Comparison of ENCODE assay signal across 8 cellular contexts in the genomic region with DNA sequence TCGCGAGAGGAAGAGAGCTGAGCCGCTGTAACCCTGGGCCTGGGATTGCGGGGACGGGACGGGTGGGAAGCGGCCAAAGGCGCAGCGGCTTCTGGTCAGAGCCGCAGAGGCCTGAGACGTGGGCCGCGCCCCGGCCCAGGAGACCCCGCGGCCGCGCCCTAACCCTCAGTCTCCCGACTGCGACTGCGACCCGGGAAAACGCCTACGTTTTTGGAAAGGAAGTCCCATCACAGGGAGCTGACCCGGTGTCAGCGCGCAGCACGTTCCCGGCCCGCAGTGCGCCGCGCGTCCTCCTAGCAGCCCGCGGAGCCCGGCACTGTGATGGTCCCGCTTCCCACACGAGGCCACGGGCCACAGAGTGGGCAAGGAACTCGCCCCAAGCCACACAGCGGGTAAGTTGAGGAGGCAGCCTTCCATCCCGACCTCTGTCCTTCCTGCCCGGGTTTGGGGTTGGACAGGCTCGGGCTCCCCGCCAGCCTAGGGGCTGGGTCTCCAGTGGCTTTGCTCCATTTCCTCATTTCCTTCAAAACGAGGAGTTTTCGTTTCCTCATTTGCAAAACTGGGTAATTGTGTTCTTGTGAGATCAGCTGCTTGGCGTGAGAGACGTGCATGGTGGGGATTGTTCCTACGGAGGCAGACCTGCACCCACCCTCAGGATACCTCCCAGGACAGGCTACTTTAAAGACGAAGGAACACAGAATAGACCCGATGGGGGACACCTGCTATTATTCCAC. TPM values are rescaled to one million over a fixed set of nuclear protein-coding genes. Genes with fewer than 3 reads are reported as not detected.
A peak's percentile ranks its signal among the peaks of the same experiment; 100 is the strongest.
DNase-seq lines count a peak whose midpoint lies in the region; ATAC-seq and TF ChIP-seq lines count a peak whose summit lies in the region.

No MANE protein-coding gene starts in this region.

- peak overlapping the region; percentile 87 for H3K4me3 Mint-ChIP-seq in HFFc6

- no peak for ATAC-seq in HG02938 (IDR thresholded peaks at IDR 0.05; ENCODE audit: unreplicated experiment)
- no peak for ATAC-seq in GM18498 (IDR thresholded peaks at IDR 0.05; ENCODE audit: unreplicated experiment)

- peaks cover 6% of the 10 kb centered on the region for H3K27me3 ChIP-seq in kidney epithelial cell (ENCODE audit: control insufficient read depth, insufficient read depth, low read length)
- H3K27me3 ChIP-seq in stomach smooth muscle (ENCODE audit: control insufficient read depth in 1 of 2, insufficient read depth in 2 of 2, low read length in 2 of 2) = peaks cover 9 to 13% of the 10 kb centered on the region in 2 donors

- peaks cover 40% of the 10 kb centered on the region for H3K4me1 Mint-ChIP-seq in HFFc6 (ENCODE audit: low read depth)

- no peaks in the 10 kb centered on the region for H3K9me3 Mint-ChIP-seq in HFFc6

- H3K36me3 Mint-ChIP-seq in HFFc6 (ENCODE audit: low read depth) = peaks cover 34% of the 10 kb centered on the region; the same call in 1 of the 2 replicates

- H3K27ac Mint-ChIP-seq in HFFc6 = peak overlapping the region; percentile 89

- DNase-seq in HFFc6 (no peak), astrocyte of the hippocampus (ENCODE audit: low read depth, low spot score) (peak; percentile 30), kidney epithelial cell (ENCODE audit: low read depth) (no peak), NCI-H1092 (lab: John Stamatoyannopoulos, UW) (no peak)
- DNase-seq in stimulated activated CD4-positive, alpha-beta T cell treated with anti-CD3 and anti-CD28 coated beads, Interleukin-12 subunit alpha, Interleukin-12 subunit beta, amount 100 ng/mL, for 4 hours = no peak

- H3K27ac ChIP-seq in stomach smooth muscle (ENCODE audit: low read length) = no peak overlapping the region

- H3K9ac ChIP-seq in stomach smooth muscle (ENCODE audit: low read length in 2 of 2) = peak overlapping the region; percentile 22 to 44

- TF ChIP-seq CTCF in HFFc6 (IDR thresholded peaks at IDR 0.05) = no peak
- TF ChIP-seq CTCF in kidney epithelial cell (IDR thresholded peaks at IDR 0.05; ENCODE audit: insufficient read depth, low read length, poor library complexity, severe bottlenecking) = no peak

- peak overlapping the region; percentile 29 for H3K4me3 ChIP-seq in kidney epithelial cell (ENCODE audit: low read depth, low read length)
- peak overlapping the region; percentile 56 to 69 for H3K4me3 ChIP-seq in stomach smooth muscle (ENCODE audit: low read length in 2 of 2)

- H3K36me3 ChIP-seq in kidney epithelial cell (ENCODE audit: control insufficient read depth, insufficient read depth, low read length) (no peaks in the 10 kb centered on the region), stomach smooth muscle (ENCODE audit: control insufficient read depth in 2 of 2, insufficient read depth in 2 of 2, low read length in 2 of 2) (no peaks in the 10 kb centered on the region)

- peaks cover 2% of the 10 kb centered on the region for H3K4me1 ChIP-seq in stomach smooth muscle (ENCODE audit: control insufficient read depth, insufficient read depth, low read length)

- H3K9me3 ChIP-seq in stomach smooth muscle (ENCODE audit: control insufficient read depth in 2 of 2, low read length in 2 of 2) = peaks cover 0 to 2% of the 10 kb centered on the region in 2 donors

- no peaks in the 10 kb centered on the region for H3K27me3 Mint-ChIP-seq in HFFc6 (ENCODE audit: insufficient read depth)

RNA-seq across cellular contexts. Expression of a gene that starts 1.2 kb away (rescaled TPM):
- 10 to 100 TPM; 19.3 to 48.8 (median 44.1) TPM for total RNA-seq in HFFc6 (2021; fragmentation: NEBNext Ultra II Directional; extraction: Animal tissue kit (Norgen Biotek cat#: 25700))
- 33.5 and 36.1 TPM in 2 replicates for total RNA-seq in kidney epithelial cell

RNA-seq across cellular contexts. Expression of a gene that starts 51.4 kb away (rescaled TPM):
- 10 to 100 TPM; 74.3 to 87.8 (median 79.6) TPM for total RNA-seq in HFFc6 (2021; fragmentation: NEBNext Ultra II Directional; extraction: Animal tissue kit (Norgen Biotek cat#: 25700))
- 50.9 and 58.5 TPM in 2 replicates for total RNA-seq in kidney epithelial cell
